ENCODE assay signal across 8 cellular contexts in genomic region chr12:48682533-48682905, GRCh38. TPM values are rescaled to one million over a fixed set of nuclear protein-coding genes. Genes with fewer than 3 reads are reported as not detected.
DNase-seq lines count a peak whose midpoint lies in the region; ATAC-seq, FAIRE-seq and TF ChIP-seq lines count a peak whose summit lies in the region.
"Not testable (repeated sequence)": the region's sequence is repeated elsewhere in the genome, so short reads cannot be mapped to it uniquely, and the experiment has no call there.

No MANE protein-coding gene starts in this region.

- DNase-seq in T-helper 17 cell; astrocyte (ENCODE audit: low read depth); osteocyte (ENCODE audit: extremely low spot score, unreplicated experiment): not testable (repeated sequence)

- peaks cover 42% of the 10 kb centered on the region for H4K20me1 ChIP-seq in astrocyte (ENCODE audit: insufficient read depth, low read length)

- FAIRE-seq in astrocyte (lab: Jason Lieb, UNC) = not testable (repeated sequence)

- peaks cover 45% of the 10 kb centered on the region for H3K79me2 ChIP-seq in astrocyte (ENCODE audit: insufficient read depth, low read length)

- TF ChIP-seq RAD21 in liver (IDR thresholded peaks at IDR 0.05) = not testable (repeated sequence)

- H3K27ac Mint-ChIP-seq in T-helper 17 cell (peak overlapping the region; percentile 94), astrocyte (ENCODE audit: unreplicated experiment) (peak overlapping the region; percentile 58), osteocyte (ENCODE audit: unreplicated experiment) (peak overlapping the region; percentile 24)

- not testable (repeated sequence) for H3K27me3 ChIP-seq in HUES6 (ENCODE audit: control insufficient read depth, insufficient read depth, low read length); astrocyte (ENCODE audit: insufficient read depth, low read length); esophagus (ENCODE audit: control insufficient read depth in 1 of 2, insufficient read depth in 2 of 2, low read length in 2 of 2); liver (ENCODE audit: control insufficient read depth in 4 of 4, insufficient read depth in 4 of 4, low read length in 3 of 4); thymus (ENCODE audit: control insufficient read depth, insufficient read depth)

- H3K4me3 Mint-ChIP-seq in T-helper 17 cell = peak overlapping the region; percentile 96
- H3K4me3 Mint-ChIP-seq in astrocyte (ENCODE audit: unreplicated experiment) = peak overlapping the region; percentile 99
- H3K4me3 Mint-ChIP-seq in osteocyte (ENCODE audit: unreplicated experiment) = peak overlapping the region; percentile 91

- H3K4me3 ChIP-seq in HUES6 (ENCODE audit: low read depth, low read length) (peak overlapping the region; percentile 96), astrocyte (ENCODE audit: insufficient read depth, low read depth, low read length) (peak overlapping the region; percentile 97), esophagus (ENCODE audit: low read depth in 1 of 2, low read length in 2 of 2) (peak overlapping the region; percentile 58 to 80), liver (ENCODE audit: low read depth in 1 of 3, low read length in 3 of 3) (peak overlapping the region; percentile 66 to 85 (median 73)), thymus (ENCODE audit: low read length) (peak overlapping the region; percentile 95)

- H3K9ac ChIP-seq in HUES6 (ENCODE audit: low read length) (peak overlapping the region; percentile 71), astrocyte (ENCODE audit: low read length) (peak overlapping the region; percentile 64), liver (ENCODE audit: low read depth in 1 of 2, low read length in 2 of 2) (peak overlapping the region in 1 of 2 donors; percentile 73)

- H3K4me1 ChIP-seq in HUES6 (ENCODE audit: control insufficient read depth, insufficient read depth, low read length); esophagus (ENCODE audit: control insufficient read depth in 2 of 2, insufficient read depth in 2 of 2, low read length in 1 of 2): not testable (repeated sequence)
- peaks cover 20% of the 10 kb centered on the region for H3K4me1 ChIP-seq in astrocyte (ENCODE audit: insufficient read depth, low read length)
- H3K4me1 ChIP-seq in liver (ENCODE audit: control insufficient read depth in 4 of 4, insufficient read depth in 4 of 4, low read length in 3 of 4) = peaks cover 10 to 26% (median 18%) of the 10 kb centered on the region in 4 donors
- peaks cover 13% of the 10 kb centered on the region for H3K4me1 ChIP-seq in thymus (ENCODE audit: control insufficient read depth, insufficient read depth, low read length)

- H3K36me3 Mint-ChIP-seq in T-helper 17 cell (ENCODE audit: low read depth) (peaks cover 11% of the 10 kb centered on the region), astrocyte (ENCODE audit: low read depth, unreplicated experiment) (peaks cover 16% of the 10 kb centered on the region), osteocyte (ENCODE audit: unreplicated experiment) (peaks cover 19% of the 10 kb centered on the region)

- H3K9me3 Mint-ChIP-seq in astrocyte (ENCODE audit: unreplicated experiment); osteocyte (ENCODE audit: unreplicated experiment): not testable (repeated sequence)

- H3K9me3 ChIP-seq in HUES6 (ENCODE audit: control insufficient read depth, insufficient read depth, low read depth, low read length); T-helper 17 cell (ENCODE audit: control insufficient read depth, low read length, poor library complexity, severe bottlenecking); astrocyte (ENCODE audit: insufficient read depth, low read depth, low read length); esophagus (ENCODE audit: control insufficient read depth in 2 of 2, insufficient read depth in 1 of 2, low read depth in 1 of 2, low read length in 1 of 2); liver (ENCODE audit: control insufficient read depth in 4 of 4, low read length in 3 of 4); thymus (ENCODE audit: control insufficient read depth): not testable (repeated sequence)

- H3K27me3 Mint-ChIP-seq in T-helper 17 cell; astrocyte (ENCODE audit: low read depth, unreplicated experiment); osteocyte (ENCODE audit: unreplicated experiment): not testable (repeated sequence)

- H3K36me3 ChIP-seq in HUES6 (ENCODE audit: control insufficient read depth, insufficient read depth, low read length) = peaks cover 29% of the 10 kb centered on the region
- peaks cover 15% of the 10 kb centered on the region for H3K36me3 ChIP-seq in astrocyte (ENCODE audit: insufficient read depth, low read length)
- not testable (repeated sequence) for H3K36me3 ChIP-seq in esophagus (ENCODE audit: control insufficient read depth in 2 of 2, insufficient read depth in 2 of 2, low read length in 1 of 2)
- H3K36me3 ChIP-seq in liver (ENCODE audit: control insufficient read depth in 4 of 4, insufficient read depth in 3 of 4, low read depth in 1 of 4, low read length in 3 of 4) = peaks cover 0 to 12% (median 9%) of the 10 kb centered on the region in 4 donors
- peaks cover 13% of the 10 kb centered on the region for H3K36me3 ChIP-seq in thymus (ENCODE audit: control insufficient read depth, insufficient read depth)

- not testable (repeated sequence) for TF ChIP-seq CTCF in C4-2B (conservative IDR thresholded peaks at IDR 0.05); astrocyte (IDR thresholded peaks at IDR 0.05; ENCODE audit: insufficient read depth, low read depth, low read length); liver (IDR thresholded peaks at IDR 0.05; ENCODE audit: low read depth, low read length, missing input control); osteocyte (IDR thresholded peaks at IDR 0.05)

- ATAC-seq in T-helper 17 cell = peak; percentile 0

- 15 to 22% methylated on average over 19 of the region's 19 CpGs for WGBS in esophagus, 2 donors
- WGBS in liver = 17% methylated on average over 19 of the region's 19 CpGs
- WGBS in thymus = 17% methylated on average over 19 of the region's 19 CpGs

- peak overlapping the region; percentile 79 for H2AFZ ChIP-seq in astrocyte (ENCODE audit: low read depth, low read length)

- peak overlapping the region; percentile 81 for H3K4me2 ChIP-seq in astrocyte (ENCODE audit: low read length)

- peak overlapping the region; percentile 96 for H3K27ac ChIP-seq in C4-2B
- H3K27ac ChIP-seq in HUES6 (ENCODE audit: low read depth, low read length); astrocyte (ENCODE audit: low read depth, low read length): not testable (repeated sequence)
- H3K27ac ChIP-seq in esophagus (ENCODE audit: low read depth in 2 of 2, low read length in 1 of 2) = peak overlapping the region in 1 of 2 donors; percentile 23
- peak overlapping the region in 1 of 2 donors; percentile 34 for H3K27ac ChIP-seq in liver (ENCODE audit: low read depth in 1 of 2, low read length in 2 of 2)
- peak overlapping the region; percentile 86 for H3K27ac ChIP-seq in thymus (ENCODE audit: low read depth)

- H3K4me1 Mint-ChIP-seq in T-helper 17 cell (peaks cover 45% of the 10 kb centered on the region), astrocyte (ENCODE audit: low read depth, unreplicated experiment) (peaks cover 24% of the 10 kb centered on the region), osteocyte (ENCODE audit: unreplicated experiment) (peaks cover 35% of the 10 kb centered on the region)

TF ChIP-seq in liver, 16 proteins besides CTCF, POLR2A, EP300 and RAD21:
- peak; percentile 0 for TF ChIP-seq SP1 (IDR thresholded peaks at IDR 0.05)

RNA-seq across cellular contexts. Expression of gene KANSL2, which starts 0.5 kb away (rescaled TPM):
- total RNA-seq in T-helper 17 cell (100 to 1,000 TPM in 1 of 2 donors, 10 to 100 TPM in 1; 90.2 to 127 TPM), astrocyte (45.1 and 45.7 TPM in 2 replicates), liver (10 to 100 TPM; 21.7 to 23.0 TPM), osteocyte (26.3 and 31.0 TPM in 2 replicates)
- polyA plus RNA-seq in esophagus (10 to 100 TPM; 19.1 to 21.5 TPM), liver (1 to 10 TPM; 7.0 to 7.9 TPM), thymus (70.1 TPM)

RNA-seq across cellular contexts. Expression of gene CCNT1, which starts 34.0 kb away (rescaled TPM):
- total RNA-seq in T-helper 17 cell (100 to 1,000 TPM in 1 of 2 donors, 10 to 100 TPM in 1; 87.5 to 117 TPM), astrocyte (45.9 and 49.2 TPM in 2 replicates), liver (10 to 100 TPM; 15.9 to 18.2 TPM), osteocyte (32.9 and 33.8 TPM in 2 replicates)
- polyA plus RNA-seq in esophagus (1 to 10 TPM; 3.2 to 3.6 TPM), liver (1 to 10 TPM; 3.2 to 4.9 TPM), thymus (9.2 TPM)

Comparison
In these comparisons a context has a peak if more than half of its experiments do, and no peak if none do; other contexts are left out.
1. H3K27ac Mint-ChIP-seq: peak in every context shown above with its lines; median percentile 94 in T-helper 17 cell; 58 in astrocyte; 24 in osteocyte.